20 cellular contexts compared by ENCODE assay signal in genomic region chr16:53771655-53772497, GRCh38.
A peak's percentile ranks its signal among the peaks of the same experiment; 100 is the strongest.
DNase-seq lines count a peak whose midpoint lies in the region; ATAC-seq and TF ChIP-seq lines count a peak whose summit lies in the region.
"Had no signal": no experiment of that assay in that cellular context is flagged by ENCODE, and none has a peak within 500 bp of the region (broad histone marks: within the 10 kb centered on the region; RNA-seq: fewer than 3 reads in every experiment).

No MANE protein-coding gene starts in this region.

- TF ChIP-seq CTCF in DOHH2 (IDR thresholded peaks at IDR 0.05; ENCODE audit: low read depth, low read length, poor library complexity, severe bottlenecking), result no peak
- TF ChIP-seq CTCF in OCI-LY7 (conservative IDR thresholded peaks at IDR 0.05; ENCODE audit: low read length), result no peak

- no peaks in the 10 kb centered on the region for H3K27me3 ChIP-seq in DOHH2 (ENCODE audit: control insufficient read depth, low read length)
- no peaks in the 10 kb centered on the region for H3K27me3 ChIP-seq in subcutaneous abdominal adipose tissue (ENCODE audit: control insufficient read depth in 5 of 5, insufficient read depth in 4 of 5, low read length in 5 of 5)
- H3K27me3 ChIP-seq: heart left ventricle, pancreas had no signal

- ATAC-seq in left colon, result peak; percentile 64
- ATAC-seq: activated CD8-positive, alpha-beta T cell treated with anti-CD3 and anti-CD28 coated beads for 36 hours; heart left ventricle; left cardiac atrium; natural killer cell; pancreas; stimulated activated naive CD8-positive, alpha-beta T cell treated with anti-CD3 and anti-CD28 coated beads, Interleukin-15, Interleukin-2, amounts not matched to agents 100 U/mL and 50 U/mL, for 24 hours had no signal

- H3K4me2 ChIP-seq in DOHH2 (ENCODE audit: low read length), result peak overlapping the region; percentile 49
- H3K4me2 ChIP-seq in OCI-LY7 (ENCODE audit: low read length), result peak overlapping the region; percentile 41

- CTCF ChIA-PET in OCI-LY7 (lab: Charles Lee; ENCODE audit: unreplicated experiment), result no interaction called here

- H3K9ac ChIP-seq in subcutaneous abdominal adipose tissue (ENCODE audit: low read length in 5 of 5), result peak overlapping the region in 1 of 5 donors; percentile 50

- no peaks in the 10 kb centered on the region for H3F3A ChIP-seq in DOHH2 (ENCODE audit: control insufficient read depth, insufficient read depth)

- DNase-seq in OCI-LY7 (ENCODE audit: low spot score), result peak; percentile 7
- no peak for DNase-seq in left colon
- DNase-seq in D341Med (ENCODE audit: low spot score), result no peak
- DNase-seq in SHP77 treated with DMSO at 0.1 percent for 48 hours (lab: John Stamatoyannopoulos, UW), result no peak
- DNase-seq in NCI-H187 (lab: John Stamatoyannopoulos, UW), result no peak
- DNase-seq: activated CD4-positive, CD25-positive, alpha-beta regulatory T cell treated with anti-CD3 and anti-CD28 coated beads, Interleukin-2, amount 50 U/mL, for 72 hours; activated CD8-positive, alpha-beta T cell treated with anti-CD3 and anti-CD28 coated beads for 36 hours; activated effector memory CD4-positive, alpha-beta T cell treated with Interleukin-2 at 50 U/mL for 16 hours; activated naive CD8-positive, alpha-beta T cell treated with anti-CD3 and anti-CD28 coated beads for 36 hours; DMS53; heart left ventricle; KBM-7; left cardiac atrium; natural killer cell; NCI-H1694; NCI-H526; pancreas; stimulated activated naive CD8-positive, alpha-beta T cell treated with anti-CD3 and anti-CD28 coated beads, Interleukin-15, Interleukin-2, amounts not matched to agents 100 U/mL and 50 U/mL, for 24 hours had no signal

- H3K27ac ChIP-seq in DOHH2 (ENCODE audit: low read depth, low read length), result peak overlapping the region; percentile 10; the same call in 1 of the 2 replicates
- H3K27ac ChIP-seq in OCI-LY7 (ENCODE audit: low read depth, low read length, poor library complexity, severe bottlenecking), result no peak overlapping the region
- H3K27ac ChIP-seq in subcutaneous abdominal adipose tissue (ENCODE audit: low read depth, low read length), result peak overlapping the region; percentile 52

- H3K9me2 ChIP-seq in DOHH2 (replicated peaks; ENCODE audit: control insufficient read depth, low read length) (no peaks in the 10 kb centered on the region), OCI-LY7 (ENCODE audit: insufficient read depth, low read length) (no peaks in the 10 kb centered on the region)

- H2AFZ ChIP-seq in OCI-LY7 (ENCODE audit: low read length), result no peak overlapping the region

- POLR2A ChIA-PET in OCI-LY7 (lab: Charles Lee), result interaction anchor here (0.7 to 1.0 kb wide), 3 partner anchors 14 to 31 kb away, joined by 3 to 4 read pairs (median 3); no protein-coding TSS in a partner anchor

- H3K4me3 ChIP-seq in DOHH2 (ENCODE audit: low read length) (peak overlapping the region; percentile 23), OCI-LY7 (ENCODE audit: low read depth, low read length, poor library complexity, severe bottlenecking) (no peak overlapping the region), subcutaneous abdominal adipose tissue (ENCODE audit: low read depth in 1 of 5, low read length in 5 of 5) (no peak overlapping the region)
- H3K4me3 ChIP-seq: heart left ventricle, pancreas had no signal

- peaks cover 4% of the 10 kb centered on the region for H4K20me1 ChIP-seq in DOHH2 (ENCODE audit: control insufficient read depth, insufficient read depth, low read depth, low read length)
- H4K20me1 ChIP-seq in OCI-LY7 (ENCODE audit: insufficient read depth, low read length), result peaks cover 42% of the 10 kb centered on the region

- H3K36me3 ChIP-seq in DOHH2 (ENCODE audit: control insufficient read depth, low read length) (no peaks in the 10 kb centered on the region), OCI-LY7 (ENCODE audit: insufficient read depth, low read length) (no peaks in the 10 kb centered on the region), subcutaneous abdominal adipose tissue (ENCODE audit: control insufficient read depth in 5 of 5, insufficient read depth in 5 of 5, low read length in 5 of 5) (no peaks in the 10 kb centered on the region)
- H3K36me3 ChIP-seq: heart left ventricle, pancreas had no signal

- peaks cover 51% of the 10 kb centered on the region for H3K79me2 ChIP-seq in DOHH2 (ENCODE audit: control insufficient read depth, low read length)
- H3K79me2 ChIP-seq in OCI-LY7 (ENCODE audit: insufficient read depth, low read depth, low read length), result no peaks in the 10 kb centered on the region

- intact Hi-C loops in OCI-LY7 (cut with micrococcal nuclease; ENCODE audit: unreplicated experiment), result no loop called here
- intact Hi-C loops in left colon (cut with DNase I, micrococcal nuclease), result no loop called here

- H3K4me1 ChIP-seq in DOHH2 (ENCODE audit: control insufficient read depth, low read length), result peaks cover 44% of the 10 kb centered on the region
- peaks cover 11% of the 10 kb centered on the region for H3K4me1 ChIP-seq in OCI-LY7 (ENCODE audit: insufficient read depth, low read length, poor library complexity, severe bottlenecking)
- H3K4me1 ChIP-seq in subcutaneous abdominal adipose tissue (ENCODE audit: control insufficient read depth in 5 of 5, insufficient read depth in 5 of 5, low read length in 5 of 5), result peaks cover 0 to 61% (median 49%) of the 10 kb centered on the region in 5 donors

- H3K9me3 ChIP-seq in DOHH2 (ENCODE audit: control insufficient read depth, insufficient read depth, low read length) (no peaks in the 10 kb centered on the region), OCI-LY7 (ENCODE audit: low read length) (no peaks in the 10 kb centered on the region), subcutaneous abdominal adipose tissue (ENCODE audit: control insufficient read depth in 5 of 5, low read length in 5 of 5) (no peaks in the 10 kb centered on the region)
- H3K9me3 ChIP-seq: pancreas had no signal

- no TSS peak for BruUV-seq in OCI-LY7 (replicated peaks; lab: Mats Ljungman, UMichigan)
